5 cellular contexts compared by ENCODE assay signal in the genomic region with DNA sequence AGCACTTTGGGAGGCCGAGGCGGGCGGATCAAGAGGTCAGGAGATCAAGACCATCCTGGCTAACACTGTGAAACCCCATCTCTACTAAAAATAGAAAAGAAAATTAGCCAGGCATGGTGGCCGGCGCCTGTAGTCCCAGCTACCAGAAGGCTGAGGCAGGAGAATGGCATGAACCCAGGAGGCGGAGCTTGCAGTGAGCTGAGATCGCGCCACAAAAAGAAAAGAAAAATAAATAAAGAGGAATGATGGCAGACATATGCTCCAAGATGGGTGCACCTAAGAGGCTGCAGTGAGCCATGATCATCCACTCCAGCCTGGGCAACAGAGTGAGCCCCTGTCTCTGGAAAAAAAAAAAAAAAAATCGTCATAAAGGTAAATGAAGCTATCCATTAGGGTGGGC. TPM values are rescaled to one million over a fixed set of nuclear protein-coding genes. Genes with fewer than 3 reads are reported as not detected.
"Had no signal": no experiment of that assay in that cellular context is flagged by ENCODE, and none has a peak within 500 bp of the region (broad histone marks: within the 10 kb centered on the region; RNA-seq: fewer than 3 reads in every experiment).

No MANE protein-coding gene starts in this region.

RNA-seq across cellular contexts. Expression of gene TICAM1, which starts 14.5 kb away (rescaled TPM):
- polyA plus RNA-seq: neural cell had no signal

RNA-seq across cellular contexts. Expression of gene ARRDC5, which starts 56.7 kb away (rescaled TPM):
- total RNA-seq: activated CD4-positive, alpha-beta T cell treated with anti-CD3 and anti-CD28 coated beads for 36 hours; activated naive CD4-positive, alpha-beta T cell treated with anti-CD3 and anti-CD28 coated beads for 36 hours; glomerular endothelial cell; kidney epithelial cell had no signal
- polyA plus RNA-seq: neural cell had no signal
